22 cellular contexts compared by ENCODE assay signal in genomic region chr4:82583897-82584604, GRCh38. TPM values are rescaled to one million over a fixed set of nuclear protein-coding genes. Genes with fewer than 3 reads are reported as not detected.
"Had no signal": no experiment of that assay in that cellular context is flagged by ENCODE, and none has a peak within 500 bp of the region (broad histone marks: within the 10 kb centered on the region; RNA-seq: fewer than 3 reads in every experiment).

No MANE protein-coding gene starts in this region.

- H3K36me3 Mint-ChIP-seq: mesothelial cell of epicardium; natural killer cell; stimulated activated naive B cell treated with anti-CD40 and anti-IgM and Interleukin-4, amounts not matched to agents 10 μg/mL and 1 μg/mL and 100 μg/mL, for 72 hours had no signal

- H3K9me3 ChIP-seq: esophagus muscularis mucosa, gastrocnemius medialis, heart right ventricle, prostate gland, stomach, thoracic aorta, transverse colon had no signal

- DNase-seq: cortex of kidney; dorsolateral prefrontal cortex; effector memory CD4-positive, alpha-beta T cell; gastrocnemius medialis; heart right ventricle; left colon; mammary epithelial cell; natural killer cell; stimulated activated CD4-positive, alpha-beta T cell treated with anti-CD3 and anti-CD28 coated beads, Interleukin-2, amount 100 ng/mL, for 24 hours; stimulated activated CD4-positive, alpha-beta T cell treated with anti-CD3 and anti-CD28 coated beads, Interleukin-4, amount 100 ng/mL, for 4 hours; stimulated activated naive B cell treated with anti-CD40 and anti-IgM and Interleukin-4, amounts not matched to agents 10 μg/mL and 1 μg/mL and 100 μg/mL, for 72 hours; stomach; substantia nigra; transverse colon had no signal

- H3K4me3 Mint-ChIP-seq: central memory CD8-positive, alpha-beta T cell; mesothelial cell of epicardium; natural killer cell; neural crest cell; stimulated activated naive B cell treated with anti-CD40 and anti-IgM and Interleukin-4, amounts not matched to agents 10 μg/mL and 1 μg/mL and 100 μg/mL, for 72 hours had no signal

- H3K27ac ChIP-seq: dorsolateral prefrontal cortex, epithelial cell of prostate, esophagus muscularis mucosa, gastrocnemius medialis, heart right ventricle, prostate gland, stomach, thoracic aorta, transverse colon had no signal

- H3K27me3 ChIP-seq: dorsolateral prefrontal cortex, esophagus muscularis mucosa, gastrocnemius medialis, heart right ventricle, stomach, transverse colon had no signal

- H3K27me3 Mint-ChIP-seq: stimulated activated naive B cell treated with anti-CD40 and anti-IgM and Interleukin-4, amounts not matched to agents 10 μg/mL and 1 μg/mL and 100 μg/mL, for 72 hours had no signal

- H3K4me1 Mint-ChIP-seq: central memory CD8-positive, alpha-beta T cell; natural killer cell; stimulated activated naive B cell treated with anti-CD40 and anti-IgM and Interleukin-4, amounts not matched to agents 10 μg/mL and 1 μg/mL and 100 μg/mL, for 72 hours had no signal

- H3K36me3 ChIP-seq: esophagus muscularis mucosa, gastrocnemius medialis, heart right ventricle, prostate gland, stomach, thoracic aorta, transverse colon had no signal

- ATAC-seq: gastrocnemius medialis; heart right ventricle; left colon; natural killer cell; sciatic nerve; stimulated activated naive B cell treated with anti-CD40 and anti-IgM and Interleukin-4, amounts not matched to agents 10 μg/mL and 1 μg/mL and 100 μg/mL, for 72 hours had no signal

- H3K9me3 Mint-ChIP-seq: central memory CD8-positive, alpha-beta T cell; mesothelial cell of epicardium; natural killer cell; stimulated activated naive B cell treated with anti-CD40 and anti-IgM and Interleukin-4, amounts not matched to agents 10 μg/mL and 1 μg/mL and 100 μg/mL, for 72 hours had no signal

- H3K4me3 ChIP-seq: dorsolateral prefrontal cortex, esophagus muscularis mucosa, gastrocnemius medialis, heart right ventricle, prostate gland, stomach, thoracic aorta, transverse colon had no signal

- H3K4me1 ChIP-seq: gastrocnemius medialis, heart right ventricle, prostate gland, transverse colon had no signal

- H3K27ac Mint-ChIP-seq: mesothelial cell of epicardium; natural killer cell; stimulated activated naive B cell treated with anti-CD40 and anti-IgM and Interleukin-4, amounts not matched to agents 10 μg/mL and 1 μg/mL and 100 μg/mL, for 72 hours had no signal

RNA-seq across cellular contexts. Expression of gene TMEM150C, which starts 22.3 kb away (rescaled TPM):
- total RNA-seq: natural killer cell had no signal
